Comparison of ENCODE assay signal across 17 cellular contexts in genomic region chr3:11134794-11135193, GRCh38. TPM values are rescaled to one million over a fixed set of nuclear protein-coding genes. Genes with fewer than 3 reads are reported as not detected.
A peak's percentile ranks its signal among the peaks of the same experiment; 100 is the strongest.
DNase-seq lines count a peak whose midpoint lies in the region; ATAC-seq and TF ChIP-seq lines count a peak whose summit lies in the region.
"Had no signal": no experiment of that assay in that cellular context is flagged by ENCODE, and none has a peak within 500 bp of the region (broad histone marks: within the 10 kb centered on the region; RNA-seq: fewer than 3 reads in every experiment).

No MANE protein-coding gene starts in this region.

- no peak for DNase-seq in AG04450 (ENCODE audit: low read depth, low spot score)
- peak; percentile 51 for DNase-seq in HCEC 1CT
- DNase-seq in iris pigment epithelial cell (ENCODE audit: low read depth): peak; percentile 77
- DNase-seq in SW 1271 (lab: John Stamatoyannopoulos, UW): no peak
- no peak for DNase-seq in lower lobe of right lung
- no peak for DNase-seq in effector CD8-positive, alpha-beta T cell (lab: John Stamatoyannopoulos, UW)
- DNase-seq: activated CD4-positive, alpha-beta T cell treated with anti-CD3 and anti-CD28 coated beads, Interleukin-2, amount 10 ng/mL, durations not matched to agents 24 days and 14 days; Caco-2; NCI-H2081 treated with DMSO at 0.1 percent for 48 hours; NCI-H69; PC-3 had no signal

- CTCF ChIA-PET in AG04450 (lab: Charles Lee): interaction anchor here (1.8 kb wide), 1 partner anchor 20 kb away, joined by 4 read pairs; the partner anchor contains the start of gene HRH1

- H3K27me3 Mint-ChIP-seq in activated T-helper 17 cell treated with anti-CD3 and anti-CD28 coated beads, Interleukin-2, amount 50 U/mL, for 72 hours: peaks cover 3% of the 10 kb centered on the region

- H3K27me3 ChIP-seq in AG04450 (ENCODE audit: control insufficient read depth, insufficient read depth, low read length) (no peaks in the 10 kb centered on the region), lower lobe of right lung (ENCODE audit: low read depth) (no peaks in the 10 kb centered on the region)
- H3K27me3 ChIP-seq: neutrophil, vagina had no signal

- intact Hi-C loops in lower lobe of right lung (cut with DNase I): no loop called here

- H3K4me1 ChIP-seq in lower lobe of right lung: peaks cover 4% of the 10 kb centered on the region
- H3K4me1 ChIP-seq: Caco-2 had no signal

- POLR2A ChIA-PET in AG04450 (lab: Yijun Ruan, JAX): no interaction called here

- TF ChIP-seq CTCF in AG04450 (IDR thresholded peaks at IDR 0.05; ENCODE audit: low read depth, low read length) (no peak), lower lobe of right lung (IDR thresholded peaks at IDR 0.05) (no peak)

- H3K4me3 Mint-ChIP-seq in activated T-helper 17 cell treated with anti-CD3 and anti-CD28 coated beads, Interleukin-2, amount 50 U/mL, for 72 hours: no peak overlapping the region
- H3K4me3 Mint-ChIP-seq: activated CD4-positive, alpha-beta T cell treated with anti-CD3 and anti-CD28 coated beads, Interleukin-2, amount 10 ng/mL, durations not matched to agents 24 days and 14 days; activated naive CD8-positive, alpha-beta T cell had no signal

- H3K9me3 ChIP-seq in AG04450 (ENCODE audit: control insufficient read depth, insufficient read depth, low read length) (no peaks in the 10 kb centered on the region), lower lobe of right lung (no peaks in the 10 kb centered on the region)
- H3K9me3 ChIP-seq: Caco-2, neutrophil, vagina had no signal

- no peaks in the 10 kb centered on the region for H3K36me3 Mint-ChIP-seq in activated T-helper 17 cell treated with anti-CD3 and anti-CD28 coated beads, Interleukin-2, amount 50 U/mL, for 72 hours (ENCODE audit: low read depth)
- H3K36me3 Mint-ChIP-seq: activated naive CD8-positive, alpha-beta T cell had no signal

- H3K27ac Mint-ChIP-seq in activated T-helper 17 cell treated with anti-CD3 and anti-CD28 coated beads, Interleukin-2, amount 50 U/mL, for 72 hours: no peak overlapping the region
- H3K27ac Mint-ChIP-seq: activated CD4-positive, alpha-beta T cell treated with anti-CD3 and anti-CD28 coated beads, Interleukin-2, amount 10 ng/mL, durations not matched to agents 24 days and 14 days; activated naive CD8-positive, alpha-beta T cell had no signal

- no peaks in the 10 kb centered on the region for H3K4me1 Mint-ChIP-seq in activated T-helper 17 cell treated with anti-CD3 and anti-CD28 coated beads, Interleukin-2, amount 50 U/mL, for 72 hours

- H3K36me3 ChIP-seq in lower lobe of right lung: no peaks in the 10 kb centered on the region
- H3K36me3 ChIP-seq: neutrophil, vagina had no signal

- H3K9me3 Mint-ChIP-seq in activated T-helper 17 cell treated with anti-CD3 and anti-CD28 coated beads, Interleukin-2, amount 50 U/mL, for 72 hours: no peaks in the 10 kb centered on the region

- peak; percentile 45 for ATAC-seq in activated T-helper 17 cell treated with anti-CD3 and anti-CD28 coated beads, Interleukin-2, amount 50 U/mL, for 72 hours (replicated peaks)
- ATAC-seq in lower lobe of right lung (no peak), SK-N-SH treated with all-trans-retinoic acid at 6 μM for 48 hours (no peak)
- ATAC-seq: PC-3 had no signal

- H3K27ac ChIP-seq in AG04450 (ENCODE audit: low read depth, low read length) (peak overlapping the region; percentile 39), lower lobe of right lung (no peak overlapping the region)
- H3K27ac ChIP-seq: neutrophil, SK-N-MC, vagina had no signal

- H3K4me3 ChIP-seq in AG04450 (ENCODE audit: low read depth, low read length) (no peak overlapping the region), lower lobe of right lung (no peak overlapping the region)
- H3K4me3 ChIP-seq: SK-N-MC, vagina had no signal

TF ChIP-seq in SK-N-SH treated with all-trans-retinoic acid at 6 μM for 48 hours, 23 proteins besides CTCF, POLR2A, EP300 and RAD21:
- no peak for TF ChIP-seq PATZ1 (CRISPR knock-in tag; IDR thresholded peaks at IDR 0.05; ENCODE audit: borderline replicate concordance)
- TF ChIP-seq SNAI2 (CRISPR knock-in tag; IDR thresholded peaks at IDR 0.05): no peak
- TF ChIP-seq POU6F1 (CRISPR knock-in tag; IDR thresholded peaks at IDR 0.05; ENCODE audit: borderline replicate concordance, low read depth): no peak
- no peak for TF ChIP-seq ZNF8 (CRISPR knock-in tag; IDR thresholded peaks at IDR 0.05)
- TF ChIP-seq TCF4 (CRISPR knock-in tag; IDR thresholded peaks at IDR 0.05; ENCODE audit: borderline replicate concordance): no peak
- no peak for TF ChIP-seq ARNTL (CRISPR knock-in tag; IDR thresholded peaks at IDR 0.05; ENCODE audit: borderline replicate concordance, low read depth)
- no peak for TF ChIP-seq TOX (CRISPR knock-in tag; IDR thresholded peaks at IDR 0.05; ENCODE audit: borderline replicate concordance)
- TF ChIP-seq ZFP3 (CRISPR knock-in tag; IDR thresholded peaks at IDR 0.05): no peak
- no peak for TF ChIP-seq CSDC2 (CRISPR knock-in tag; IDR thresholded peaks at IDR 0.05)
- TF ChIP-seq RARB (CRISPR knock-in tag; IDR thresholded peaks at IDR 0.05): no peak
- no peak for TF ChIP-seq GLIS3 (CRISPR knock-in tag; IDR thresholded peaks at IDR 0.05)
- TF ChIP-seq ZC3H10 (CRISPR knock-in tag; IDR thresholded peaks at IDR 0.05): no peak
- TF ChIP-seq ESRRG (CRISPR knock-in tag; IDR thresholded peaks at IDR 0.05): no peak
TF ChIP-seq in SK-N-SH treated with all-trans-retinoic acid at 6 μM for 48 hours: peak in this region for 0.

RNA-seq across cellular contexts. Expression of gene HRH1, which starts 19.5 kb away (rescaled TPM):
- 24.6 and 25.4 TPM in 2 replicates for polyA plus RNA-seq in AG04450 (2011; rRNA removed)
- 38.4 and 45.9 TPM in 2 replicates for polyA minus RNA-seq in AG04450 (2011; rRNA and poly(A)+ RNA removed)
- total RNA-seq in activated T-helper 17 cell treated with anti-CD3 and anti-CD28 coated beads, Interleukin-2, amount 50 U/mL, for 72 hours: 1 to 10 TPM; 1.1 to 4.7 TPM
- total RNA-seq in lower lobe of right lung: 6.4 TPM

Comparison
In these comparisons a context has a peak if more than half of its experiments do, and no peak if none do; other contexts are left out.
1. DNase-seq: peak in HCEC 1CT (single experiment) and iris pigment epithelial cell (single experiment); none in AG04450 (single experiment), SW 1271 (0 of 2), lower lobe of right lung (single experiment) and effector CD8-positive, alpha-beta T cell (single experiment).